ENCODE assay signal across 1 cellular context in genomic region chr9:34665109-34665380, GRCh38.
TF ChIP-seq lines count a peak whose summit lies in the region.

No MANE protein-coding gene starts in this region.

TF ChIP-seq in SK-N-SH treated with all-trans-retinoic acid at 6 μM for 48 hours, 23 proteins besides CTCF, POLR2A, EP300 and RAD21 (continued from another document):
- TF ChIP-seq TSHZ2 (CRISPR knock-in tag; IDR thresholded peaks at IDR 0.05), result no peak
- TF ChIP-seq OSR1 (CRISPR knock-in tag; IDR thresholded peaks at IDR 0.05), result no peak
- TF ChIP-seq, protein P1, sequence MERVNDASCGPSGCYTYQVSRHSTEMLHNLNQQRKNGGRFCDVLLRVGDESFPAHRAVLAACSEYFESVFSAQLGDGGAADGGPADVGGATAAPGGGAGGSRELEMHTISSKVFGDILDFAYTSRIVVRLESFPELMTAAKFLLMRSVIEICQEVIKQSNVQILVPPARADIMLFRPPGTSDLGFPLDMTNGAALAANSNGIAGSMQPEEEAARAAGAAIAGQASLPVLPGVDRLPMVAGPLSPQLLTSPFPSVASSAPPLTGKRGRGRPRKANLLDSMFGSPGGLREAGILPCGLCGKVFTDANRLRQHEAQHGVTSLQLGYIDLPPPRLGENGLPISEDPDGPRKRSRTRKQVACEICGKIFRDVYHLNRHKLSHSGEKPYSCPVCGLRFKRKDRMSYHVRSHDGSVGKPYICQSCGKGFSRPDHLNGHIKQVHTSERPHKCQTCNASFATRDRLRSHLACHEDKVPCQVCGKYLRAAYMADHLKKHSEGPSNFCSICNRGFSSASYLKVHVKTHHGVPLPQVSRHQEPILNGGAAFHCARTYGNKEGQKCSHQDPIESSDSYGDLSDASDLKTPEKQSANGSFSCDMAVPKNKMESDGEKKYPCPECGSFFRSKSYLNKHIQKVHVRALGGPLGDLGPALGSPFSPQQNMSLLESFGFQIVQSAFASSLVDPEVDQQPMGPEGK (CRISPR knock-in tag; IDR thresholded peaks at IDR 0.05; ENCODE audit: borderline replicate concordance), result no peak
- no peak for TF ChIP-seq GLIS3 (CRISPR knock-in tag; IDR thresholded peaks at IDR 0.05)
- TF ChIP-seq BACH2 (CRISPR knock-in tag; IDR thresholded peaks at IDR 0.05; ENCODE audit: borderline replicate concordance), result no peak
